26 cellular contexts compared by ENCODE assay signal in genomic region chr1:63408331-63408730, GRCh38.
"Had no signal": no experiment of that assay in that cellular context is flagged by ENCODE, and none has a peak within 500 bp of the region (broad histone marks: within the 10 kb centered on the region; RNA-seq: fewer than 3 reads in every experiment).

No MANE protein-coding gene starts in this region.

- H3K4me3 Mint-ChIP-seq: activated CD4-positive, alpha-beta T cell treated with anti-CD3 and anti-CD28 coated beads, Interleukin-2, amount 10 ng/mL, durations not matched to agents 7 days and 5 days; activated CD8-positive, alpha-beta memory T cell treated with anti-CD3 and anti-CD28 coated beads, Interleukin-2, amount 10 ng/mL, durations not matched to agents 7 days and 5 days; activated CD8-positive, alpha-beta T cell treated with anti-CD3 and anti-CD28 coated beads for 36 hours; activated T-helper 1 cell treated with anti-CD3 and anti-CD28 coated beads, Interleukin-12 subunit alpha, Interleukin-12 subunit beta, Interleukin-2, Interleukin-4 antibody, amounts not matched to agents 30 ng/mL and 10 ng/mL and 1 ng/mL, durations not matched to agents 14 hours and 24 hours and 36 hours; central memory CD8-positive, alpha-beta T cell; natural killer cell; T-cell; T-helper 2 cell treated with Interferon-gamma antibody and Interleukin-4, amounts not matched to agents 5 μg/mL and 100 μg/mL, for 36 hours had no signal

- H3K9me3 ChIP-seq: adrenal gland, breast epithelium, left ventricle myocardium inferior, ovary, psoas muscle, right atrium auricular region, spleen, testis, uterus had no signal

- H3K36me3 ChIP-seq: breast epithelium, ovary, right atrium auricular region, uterus, WERI-Rb-1 had no signal

- H3K4me1 ChIP-seq: adrenal gland, breast epithelium, left ventricle myocardium inferior, psoas muscle, right atrium auricular region, spleen, testis, uterus had no signal

- H3K27me3 ChIP-seq: adrenal gland, breast epithelium, ovary, right atrium auricular region, spleen, testis, uterus had no signal

- H3K27ac Mint-ChIP-seq: activated CD4-positive, alpha-beta T cell treated with anti-CD3 and anti-CD28 coated beads, Interleukin-2, amount 10 ng/mL, durations not matched to agents 7 days and 5 days; activated CD8-positive, alpha-beta memory T cell treated with anti-CD3 and anti-CD28 coated beads, Interleukin-2, amount 10 ng/mL, durations not matched to agents 7 days and 5 days; activated CD8-positive, alpha-beta T cell treated with anti-CD3 and anti-CD28 coated beads for 36 hours; activated naive CD4-positive, alpha-beta T cell treated with anti-CD3 and anti-CD28 coated beads, Interleukin-2, amount 50 U/mL, for 72 hours; activated T-helper 1 cell treated with anti-CD3 and anti-CD28 coated beads, Interleukin-12 subunit alpha, Interleukin-12 subunit beta, Interleukin-2, Interleukin-4 antibody, amounts not matched to agents 30 ng/mL and 10 ng/mL and 1 ng/mL, durations not matched to agents 14 hours and 24 hours and 36 hours; natural killer cell; T-cell; T-helper 2 cell treated with Interferon-gamma antibody and Interleukin-4, amounts not matched to agents 5 μg/mL and 100 μg/mL, for 36 hours had no signal

- DNase-seq: activated CD4-positive, alpha-beta T cell treated with anti-CD3 and anti-CD28 coated beads, Interleukin-2, amount 10 ng/mL, durations not matched to agents 7 days and 5 days; activated CD4-positive, CD25-positive, alpha-beta regulatory T cell treated with anti-CD3 and anti-CD28 coated beads, Interleukin-2, amount 50 U/mL, for 72 hours; activated CD8-positive, alpha-beta memory T cell treated with anti-CD3 and anti-CD28 coated beads, Interleukin-2, amount 10 ng/mL, durations not matched to agents 7 days and 5 days; activated CD8-positive, alpha-beta T cell treated with anti-CD3 and anti-CD28 coated beads for 36 hours; activated gamma-delta T cell; adrenal gland; cortex of kidney; left ventricle myocardium inferior; midbrain; natural killer cell; ovary; psoas muscle; spleen; stimulated activated CD4-positive, alpha-beta T cell treated with anti-CD3 and anti-CD28 coated beads, Interleukin-4, amount 100 ng/mL, for 1 hour; stimulated activated naive CD4-positive, alpha-beta T cell; T-cell; testis; trophoblast cell; uterus; WERI-Rb-1 had no signal

- H3K4me1 Mint-ChIP-seq: central memory CD8-positive, alpha-beta T cell; natural killer cell had no signal

- H3K4me3 ChIP-seq: adrenal gland, breast epithelium, left ventricle myocardium inferior, ovary, psoas muscle, right atrium auricular region, spleen, testis, uterus had no signal

- H3K27ac ChIP-seq: adrenal gland, breast epithelium, left ventricle myocardium inferior, ovary, psoas muscle, right atrium auricular region, spleen, testis, uterus, WERI-Rb-1 had no signal

- H3K27me3 Mint-ChIP-seq: activated CD4-positive, alpha-beta T cell treated with anti-CD3 and anti-CD28 coated beads, Interleukin-2, amount 10 ng/mL, durations not matched to agents 7 days and 5 days; activated CD8-positive, alpha-beta memory T cell treated with anti-CD3 and anti-CD28 coated beads, Interleukin-2, amount 10 ng/mL, durations not matched to agents 7 days and 5 days; activated CD8-positive, alpha-beta T cell treated with anti-CD3 and anti-CD28 coated beads for 36 hours; central memory CD8-positive, alpha-beta T cell; T-cell had no signal

- H3K9me3 Mint-ChIP-seq: activated CD4-positive, alpha-beta T cell treated with anti-CD3 and anti-CD28 coated beads, Interleukin-2, amount 10 ng/mL, durations not matched to agents 7 days and 5 days; activated CD8-positive, alpha-beta T cell treated with anti-CD3 and anti-CD28 coated beads for 36 hours; activated naive CD4-positive, alpha-beta T cell treated with anti-CD3 and anti-CD28 coated beads, Interleukin-2, amount 50 U/mL, for 72 hours; activated T-helper 1 cell treated with anti-CD3 and anti-CD28 coated beads, Interleukin-12 subunit alpha, Interleukin-12 subunit beta, Interleukin-2, Interleukin-4 antibody, amounts not matched to agents 30 ng/mL and 10 ng/mL and 1 ng/mL, durations not matched to agents 14 hours and 24 hours and 36 hours; central memory CD8-positive, alpha-beta T cell; natural killer cell; T-cell; T-helper 2 cell treated with Interferon-gamma antibody and Interleukin-4, amounts not matched to agents 5 μg/mL and 100 μg/mL, for 36 hours had no signal
